Comparison of ENCODE assay signal across 23 cellular contexts in the genomic region with DNA sequence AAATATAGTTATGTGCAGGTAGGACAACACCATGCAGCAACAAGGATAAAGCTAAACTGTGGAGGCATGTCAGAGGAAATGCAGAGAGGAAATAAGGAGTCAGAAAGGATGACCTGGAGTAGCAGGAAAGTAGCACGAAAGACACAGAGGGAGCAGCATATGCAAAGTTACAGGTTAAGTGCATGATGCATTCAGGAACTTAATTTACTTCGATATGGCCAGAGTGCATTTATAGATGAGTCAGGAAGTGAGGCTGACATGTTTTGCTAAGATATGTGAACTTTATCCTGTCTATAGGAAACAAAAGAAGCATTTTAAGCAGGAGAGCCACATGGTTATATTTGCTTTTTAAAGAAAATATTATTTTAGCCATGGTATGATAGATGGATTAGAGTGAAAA. TPM values are rescaled to one million over a fixed set of nuclear protein-coding genes. Genes with fewer than 3 reads are reported as not detected.
DNase-seq lines count a peak whose midpoint lies in the region; ATAC-seq, FAIRE-seq and TF ChIP-seq lines count a peak whose summit lies in the region.
"Had no signal": no experiment of that assay in that cellular context is flagged by ENCODE, and none has a peak within 500 bp of the region (broad histone marks: within the 10 kb centered on the region; RNA-seq: fewer than 3 reads in every experiment).

No MANE protein-coding gene starts in this region.

- H3K27me3 ChIP-seq in RWPE2 (ENCODE audit: insufficient read depth, poor library complexity, severe bottlenecking) (no peaks in the 10 kb centered on the region), small intestine (ENCODE audit: control insufficient read depth in 2 of 2, insufficient read depth in 2 of 2, low read length in 2 of 2) (no peaks in the 10 kb centered on the region)
- H3K27me3 ChIP-seq: BE2C, MG63, Peyer's patch had no signal

- H3K36me3 Mint-ChIP-seq in activated naive CD4-positive, alpha-beta T cell treated with anti-CD3 and anti-CD28 coated beads, Interleukin-2, amount 10 ng/mL, durations not matched to agents 7 days and 5 days, result no peaks in the 10 kb centered on the region
- H3K36me3 Mint-ChIP-seq in activated naive CD4-positive, alpha-beta T cell treated with anti-CD3 and anti-CD28 coated beads for 36 hours (ENCODE audit: low read depth), result no peaks in the 10 kb centered on the region

- no peak for DNase-seq in activated naive CD4-positive, alpha-beta T cell treated with anti-CD3 and anti-CD28 coated beads, Interleukin-2, amount 10 ng/mL, durations not matched to agents 7 days and 5 days
- no peak for DNase-seq in activated naive CD4-positive, alpha-beta T cell treated with anti-CD3 and anti-CD28 coated beads for 36 hours
- DNase-seq in RWPE2 (ENCODE audit: low spot score), result no peak
- DNase-seq in small intestine, result peak; percentile 45
- no peak for DNase-seq in activated CD4-positive, alpha-beta T cell treated with anti-CD3 and anti-CD28 coated beads, Interleukin-2, amount 50 U/mL, for 1 hour
- DNase-seq in germinal center (ENCODE audit: low spot score), result no peak
- DNase-seq in NCI-H1436 treated with DMSO at 0.1 percent for 48 hours (lab: John Stamatoyannopoulos, UW), result no peak
- DNase-seq: BE2C; Caco-2; CD4-positive, CD25-positive, alpha-beta regulatory T cell; EL; Kasumi-1; MG63; NCI-H1048; NCI-H1436; NCI-H2029; NCI-H526; Peyer's patch; Right ventricle myocardium superior had no signal

- H3K36me3 ChIP-seq in RWPE2 (ENCODE audit: low read depth) (no peaks in the 10 kb centered on the region), small intestine (ENCODE audit: control insufficient read depth in 2 of 2, insufficient read depth in 2 of 2, low read length in 2 of 2) (peaks cover 0 to 3% of the 10 kb centered on the region in 2 donors)
- H3K36me3 ChIP-seq: BE2C, MG63 had no signal

- no peaks in the 10 kb centered on the region for H3K27me3 Mint-ChIP-seq in activated naive CD4-positive, alpha-beta T cell treated with anti-CD3 and anti-CD28 coated beads, Interleukin-2, amount 10 ng/mL, durations not matched to agents 7 days and 5 days
- no peaks in the 10 kb centered on the region for H3K27me3 Mint-ChIP-seq in activated naive CD4-positive, alpha-beta T cell treated with anti-CD3 and anti-CD28 coated beads for 36 hours (ENCODE audit: low read depth)
- H3K27me3 Mint-ChIP-seq: CD4-positive, CD25-positive, alpha-beta regulatory T cell had no signal

- no peak for FAIRE-seq in small intestine (lab: Jason Lieb, UNC)
- FAIRE-seq: A204.1, GM12892 had no signal

- no peak overlapping the region for H3K4me3 Mint-ChIP-seq in activated naive CD4-positive, alpha-beta T cell treated with anti-CD3 and anti-CD28 coated beads, Interleukin-2, amount 10 ng/mL, durations not matched to agents 7 days and 5 days
- H3K4me3 Mint-ChIP-seq in activated naive CD4-positive, alpha-beta T cell treated with anti-CD3 and anti-CD28 coated beads for 36 hours, result no peak overlapping the region
- H3K4me3 Mint-ChIP-seq: CD4-positive, CD25-positive, alpha-beta regulatory T cell had no signal

- H3K4me3 ChIP-seq in RWPE2 (ENCODE audit: severe bottlenecking) (no peak overlapping the region), small intestine (ENCODE audit: low read depth in 1 of 2, low read length in 2 of 2) (no peak overlapping the region)
- H3K4me3 ChIP-seq: MG63, Peyer's patch had no signal

- intact Hi-C loops in activated naive CD4-positive, alpha-beta T cell treated with anti-CD3 and anti-CD28 coated beads for 36 hours (cut with micrococcal nuclease), result no loop called here

- no peaks in the 10 kb centered on the region for H3K9me3 ChIP-seq in RWPE2 (ENCODE audit: severe bottlenecking)
- no peaks in the 10 kb centered on the region for H3K9me3 ChIP-seq in small intestine (ENCODE audit: control insufficient read depth, low read depth)
- H3K9me3 ChIP-seq: BE2C, Caco-2, MG63, Peyer's patch had no signal

- H3K27ac ChIP-seq in RWPE2 (ENCODE audit: poor library complexity, severe bottlenecking) (no peak overlapping the region), small intestine (ENCODE audit: low read depth in 1 of 2, low read length in 1 of 2) (no peak overlapping the region)

- peak overlapping the region; percentile 35 for H3K27ac Mint-ChIP-seq in activated naive CD4-positive, alpha-beta T cell treated with anti-CD3 and anti-CD28 coated beads, Interleukin-2, amount 10 ng/mL, durations not matched to agents 7 days and 5 days
- no peak overlapping the region for H3K27ac Mint-ChIP-seq in activated naive CD4-positive, alpha-beta T cell treated with anti-CD3 and anti-CD28 coated beads for 36 hours
- H3K27ac Mint-ChIP-seq: CD4-positive, CD25-positive, alpha-beta regulatory T cell had no signal

- no peaks in the 10 kb centered on the region for H3K9me3 Mint-ChIP-seq in activated naive CD4-positive, alpha-beta T cell treated with anti-CD3 and anti-CD28 coated beads, Interleukin-2, amount 10 ng/mL, durations not matched to agents 7 days and 5 days
- H3K9me3 Mint-ChIP-seq in activated naive CD4-positive, alpha-beta T cell treated with anti-CD3 and anti-CD28 coated beads for 36 hours, result no peaks in the 10 kb centered on the region
- H3K9me3 Mint-ChIP-seq: CD4-positive, CD25-positive, alpha-beta regulatory T cell had no signal

- CTCF ChIA-PET in activated naive CD4-positive, alpha-beta T cell treated with anti-CD3 and anti-CD28 coated beads, Interleukin-2, amount 10 ng/mL, durations not matched to agents 7 days and 5 days (lab: Charles Lee), result interaction anchor here (6.4 to 10.1 kb wide), 2 partner anchors 138 to 213 kb away, joined by 40 to 159 read pairs; partner anchors contain the start of gene TESK2
- CTCF ChIA-PET in activated naive CD4-positive, alpha-beta T cell treated with anti-CD3 and anti-CD28 coated beads for 36 hours (lab: Charles Lee), result interaction anchor here (1.0 to 11.4 kb wide), 4 partner anchors 43 to 341 kb away, joined by 3 to 175 read pairs (median 3); partner anchors contain the start of gene TESK2

- peaks cover 10% of the 10 kb centered on the region for H3K4me1 ChIP-seq in RWPE2 (ENCODE audit: insufficient read depth, poor library complexity, severe bottlenecking)
- no peaks in the 10 kb centered on the region for H3K4me1 ChIP-seq in small intestine (ENCODE audit: control insufficient read depth in 2 of 2, insufficient read depth in 1 of 2, low read depth in 1 of 2, low read length in 1 of 2)
- H3K4me1 ChIP-seq: BE2C, Caco-2 had no signal

- TF ChIP-seq CTCF in RWPE2 (IDR thresholded peaks at IDR 0.05; ENCODE audit: poor library complexity, severe bottlenecking), result no peak

- H3K4me1 Mint-ChIP-seq in activated naive CD4-positive, alpha-beta T cell treated with anti-CD3 and anti-CD28 coated beads, Interleukin-2, amount 10 ng/mL, durations not matched to agents 7 days and 5 days, result peaks cover 5% of the 10 kb centered on the region
- peaks cover 5% of the 10 kb centered on the region for H3K4me1 Mint-ChIP-seq in activated naive CD4-positive, alpha-beta T cell treated with anti-CD3 and anti-CD28 coated beads for 36 hours (ENCODE audit: low read depth)

- WGBS in small intestine, 3 donors, result 30 to 43% (median 42%) methylated on average over 2 of the region's 2 CpGs

- ATAC-seq in RWPE2 (ENCODE audit: low read depth), result peak; percentile 43; the same call in 2 of the 3 replicates
- ATAC-seq in esophagus mucosa, result peak; percentile 57

RNA-seq across cellular contexts. Expression of gene MUTYH, which starts 15.4 kb away (rescaled TPM):
- 10 to 100 TPM; 42.0 to 45.0 TPM for total RNA-seq in activated naive CD4-positive, alpha-beta T cell treated with anti-CD3 and anti-CD28 coated beads for 36 hours
- 10.8 TPM for total RNA-seq in esophagus mucosa
- 10 to 100 TPM; 17.1 to 37.6 (median 34.0) TPM for polyA plus RNA-seq in small intestine

RNA-seq across cellular contexts. Expression of gene TOE1, which starts 15.7 kb away (rescaled TPM):
- total RNA-seq in activated naive CD4-positive, alpha-beta T cell treated with anti-CD3 and anti-CD28 coated beads for 36 hours, result 10 to 100 TPM; 23.0 to 23.8 TPM
- 6.1 TPM for total RNA-seq in esophagus mucosa
- polyA plus RNA-seq in small intestine, result 10 to 100 TPM in 2 of 3 donors, 1 to 10 TPM in 1; 9.6 to 18.4 (median 13.6) TPM

RNA-seq across cellular contexts. Expression of gene HPDL, which starts 29.0 kb away (rescaled TPM):
- total RNA-seq in activated naive CD4-positive, alpha-beta T cell treated with anti-CD3 and anti-CD28 coated beads for 36 hours, result 10 to 100 TPM; 10.7 to 11.1 TPM
- total RNA-seq in esophagus mucosa, result 1.6 TPM
- polyA plus RNA-seq in small intestine, result 10 to 100 TPM in 1 of 3 donors, 1 to 10 TPM in 2; 1.1 to 10.7 (median 1.1) TPM
- total RNA-seq: CD4-positive, CD25-positive, alpha-beta regulatory T cell; H4; Right ventricle myocardium superior had no signal
